13 cellular contexts compared by ENCODE assay signal in genomic region chr7:44305564-44306507, GRCh38. TPM values are rescaled to one million over a fixed set of nuclear protein-coding genes. Genes with fewer than 3 reads are reported as not detected.
DNase-seq lines count a peak whose midpoint lies in the region; ATAC-seq and TF ChIP-seq lines count a peak whose summit lies in the region.
"Had no signal": no experiment of that assay in that cellular context is flagged by ENCODE, and none has a peak within 500 bp of the region (broad histone marks: within the 10 kb centered on the region; RNA-seq: fewer than 3 reads in every experiment).

No MANE protein-coding gene starts in this region.

- H3K4me1 Mint-ChIP-seq in activated CD8-positive, alpha-beta memory T cell treated with anti-CD3 and anti-CD28 coated beads, Interleukin-2, amount 10 ng/mL, durations not matched to agents 7 days and 5 days: peaks cover 14% of the 10 kb centered on the region

- peaks cover 11% of the 10 kb centered on the region for H3K27me3 ChIP-seq in left ventricle myocardium inferior (ENCODE audit: low read depth)
- no peaks in the 10 kb centered on the region for H3K27me3 ChIP-seq in testis
- H3K27me3 ChIP-seq: adrenal gland had no signal

- no peak overlapping the region for H3K4me3 Mint-ChIP-seq in activated CD8-positive, alpha-beta memory T cell treated with anti-CD3 and anti-CD28 coated beads, Interleukin-2, amount 10 ng/mL, durations not matched to agents 7 days and 5 days
- H3K4me3 Mint-ChIP-seq: T-cell had no signal

- H3K27ac ChIP-seq in left ventricle myocardium inferior (replicated peaks) (no peak overlapping the region), testis (no peak overlapping the region)
- H3K27ac ChIP-seq: adrenal gland, KMS-11 had no signal

- TF ChIP-seq POLR2A in testis (IDR thresholded peaks at IDR 0.05): no peak

- 77 to 84% methylated on average over 12 of the region's 12 CpGs for WGBS in testis, 2 donors

- no peaks in the 10 kb centered on the region for H3K9me3 Mint-ChIP-seq in activated CD8-positive, alpha-beta memory T cell treated with anti-CD3 and anti-CD28 coated beads, Interleukin-2, amount 10 ng/mL, durations not matched to agents 7 days and 5 days (ENCODE audit: low read depth)
- H3K9me3 Mint-ChIP-seq: T-cell had no signal

- H3K36me3 ChIP-seq in left ventricle myocardium inferior: no peaks in the 10 kb centered on the region
- H3K36me3 ChIP-seq in testis (ENCODE audit: low read depth, missing control alignments): no peaks in the 10 kb centered on the region
- H3K36me3 ChIP-seq: adrenal gland had no signal

- ATAC-seq in activated CD8-positive, alpha-beta memory T cell treated with anti-CD3 and anti-CD28 coated beads, Interleukin-2, amount 10 ng/mL, durations not matched to agents 7 days and 5 days: no peak
- ATAC-seq in left lobe of liver (no peak), HG02759 (IDR thresholded peaks at IDR 0.05; ENCODE audit: unreplicated experiment) (no peak), GM18909 (IDR thresholded peaks at IDR 0.05; ENCODE audit: poor library complexity, unreplicated experiment) (no peak)
- ATAC-seq: T-cell had no signal

- CTCF ChIA-PET in activated CD8-positive, alpha-beta memory T cell treated with anti-CD3 and anti-CD28 coated beads, Interleukin-2, amount 10 ng/mL, durations not matched to agents 7 days and 5 days (lab: Charles Lee): no interaction called here

- H3K4me1 ChIP-seq in left ventricle myocardium inferior (peaks cover 34% of the 10 kb centered on the region), testis (no peaks in the 10 kb centered on the region)

- H3K4me3 ChIP-seq in left ventricle myocardium inferior (no peak overlapping the region), testis (no peak overlapping the region)
- H3K4me3 ChIP-seq: adrenal gland had no signal

- TF ChIP-seq CTCF in left ventricle myocardium inferior (IDR thresholded peaks at IDR 0.05; ENCODE audit: borderline replicate concordance) (no peak), testis (IDR thresholded peaks at IDR 0.05) (no peak)

- intact Hi-C loops in cardiac septum (cut with DNase I) (loop anchor here (2.0 kb wide), 1 partner anchor 65 kb away; no protein-coding TSS in a partner anchor), left ventricle myocardium inferior (cut with micrococcal nuclease) (no loop called here), testis (cut with DNase I; ENCODE audit: low total_unique reads) (no loop called here)

- DNase-seq in cardiac septum (ENCODE audit: low spot score) (peak; percentile 74), left ventricle myocardium inferior (no peak), left lobe of liver (ENCODE audit: low spot score) (peak; percentile 26), testis (peak; percentile 13), HPDE6-E6E7 (ENCODE audit: extremely low spot score) (no peak)
- peak; percentile 31 for DNase-seq in activated CD8-positive, alpha-beta memory T cell treated with anti-CD3 and anti-CD28 coated beads, Interleukin-2, amount 10 ng/mL, durations not matched to agents 7 days and 5 days
- DNase-seq: dermis blood vessel endothelial cell, DMS79 had no signal

- peaks cover 15% of the 10 kb centered on the region for H3K9me3 ChIP-seq in left ventricle myocardium inferior (replicated peaks)
- no peaks in the 10 kb centered on the region for H3K9me3 ChIP-seq in testis
- H3K9me3 ChIP-seq: adrenal gland had no signal

- H3K36me3 Mint-ChIP-seq in activated CD8-positive, alpha-beta memory T cell treated with anti-CD3 and anti-CD28 coated beads, Interleukin-2, amount 10 ng/mL, durations not matched to agents 7 days and 5 days: no peaks in the 10 kb centered on the region
- H3K36me3 Mint-ChIP-seq: T-cell had no signal

- peaks cover 31% of the 10 kb centered on the region for H3K27me3 Mint-ChIP-seq in activated CD8-positive, alpha-beta memory T cell treated with anti-CD3 and anti-CD28 coated beads, Interleukin-2, amount 10 ng/mL, durations not matched to agents 7 days and 5 days

- H3K27ac Mint-ChIP-seq in activated CD8-positive, alpha-beta memory T cell treated with anti-CD3 and anti-CD28 coated beads, Interleukin-2, amount 10 ng/mL, durations not matched to agents 7 days and 5 days: no peak overlapping the region
- H3K27ac Mint-ChIP-seq: T-cell had no signal

RNA-seq across cellular contexts. Expression of gene CAMK2B, which starts 19.6 kb away (rescaled TPM):
- total RNA-seq in cardiac septum (149 TPM), left ventricle myocardium inferior (98.0 TPM), left lobe of liver (5.0 TPM), testis (10 to 100 TPM; 12.1 to 12.5 TPM)
- total RNA-seq in activated CD8-positive, alpha-beta memory T cell treated with anti-CD3 and anti-CD28 coated beads, Interleukin-2, amount 10 ng/mL, durations not matched to agents 7 days and 5 days: under 1 TPM in 1 of 2 experiments, not detected in 1; 0.63 TPM
- 4.0 TPM for polyA plus RNA-seq in testis (ENCODE audit: insufficient read depth, low read depth, low replicate concordance)

Comparison
In these comparisons a context has a peak if more than half of its experiments do, and no peak if none do; other contexts are left out.
1. DNase-seq: peak in cardiac septum (single experiment), activated CD8-positive, alpha-beta memory T cell treated with anti-CD3 and anti-CD28 coated beads, Interleukin-2, amount 10 ng/mL, durations not matched to agents 7 days and 5 days (single experiment), left lobe of liver (single experiment) and testis (single experiment); none in left ventricle myocardium inferior (single experiment) and HPDE6-E6E7 (single experiment).